In genomic region chr21:31663584-31664249, GRCh38 we compare ENCODE assay signal across 22 cellular contexts. TPM values are rescaled to one million over a fixed set of nuclear protein-coding genes. Genes with fewer than 3 reads are reported as not detected.
A peak's percentile ranks its signal among the peaks of the same experiment; 100 is the strongest.
DNase-seq lines count a peak whose midpoint lies in the region; ATAC-seq, FAIRE-seq and TF ChIP-seq lines count a peak whose summit lies in the region.
"Had no signal": no experiment of that assay in that cellular context is flagged by ENCODE, and none has a peak within 500 bp of the region (broad histone marks: within the 10 kb centered on the region; RNA-seq: fewer than 3 reads in every experiment).

No MANE protein-coding gene starts in this region.

- TF ChIP-seq EP300 in K562 (IDR thresholded peaks at IDR 0.05; ENCODE audit: low read length): no peak

- no peaks in the 10 kb centered on the region for H3K9me2 ChIP-seq in PC-3 (replicated peaks; ENCODE audit: low read length)

- BruUV-seq in PC-3 (replicated peaks; lab: Mats Ljungman, UMichigan): no TSS peak
- BruUV-seq in K562 (replicated peaks; lab: Mats Ljungman, UMichigan): no TSS peak

- H3K27me3 ChIP-seq in BLaER1 (no peaks in the 10 kb centered on the region), PC-3 (ENCODE audit: low read length) (no peaks in the 10 kb centered on the region), K562 (ENCODE audit: control insufficient read depth in 2 of 2, insufficient read depth in 2 of 2, low read length in 2 of 2) (no peaks in the 10 kb centered on the region)
- H3K27me3 ChIP-seq in CD4-positive, CD25-positive, alpha-beta regulatory T cell (ENCODE audit: control insufficient read depth, insufficient read depth, low read length): no peaks in the 10 kb centered on the region
- H3K27me3 ChIP-seq: spleen had no signal

- POLR2A ChIA-PET in PC-3 (lab: Charles Lee; ENCODE audit: unreplicated experiment) (interaction anchor here (0.6 kb wide), 1 partner anchor 54 kb away, joined by 3 read pairs; no protein-coding TSS in a partner anchor), K562 (lab: Yijun Ruan, JAX) (interaction anchor here (0.6 kb wide), 1 partner anchor 51 kb away, joined by 3 read pairs; no protein-coding TSS in a partner anchor)

- peaks cover 71% of the 10 kb centered on the region for H3K79me2 ChIP-seq in PC-3 (ENCODE audit: low read length)
- H3K79me2 ChIP-seq in K562 (ENCODE audit: control insufficient read depth, insufficient read depth, low read length): peaks cover 68% of the 10 kb centered on the region

- CTCF ChIA-PET in PC-3 (lab: Charles Lee): no interaction called here
- CTCF ChIA-PET in K562 (lab: Yijun Ruan, JAX; ENCODE audit: low intra/inter-chr PET ratio): no interaction called here

- H3K4me3 ChIP-seq in BLaER1 (no peak overlapping the region), PC-3 (ENCODE audit: low read length) (no peak overlapping the region), K562 (no peak overlapping the region)
- H3K4me3 ChIP-seq in CD4-positive, CD25-positive, alpha-beta regulatory T cell (ENCODE audit: low read depth, low read length): peak overlapping the region; percentile 8
- H3K4me3 ChIP-seq: left ventricle myocardium inferior, mucosa of descending colon, spleen had no signal

- no peaks in the 10 kb centered on the region for H3K9me3 Mint-ChIP-seq in CD4-positive, CD25-positive, alpha-beta regulatory T cell
- no peaks in the 10 kb centered on the region for H3K9me3 Mint-ChIP-seq in progenitor cell of endocrine pancreas (ENCODE audit: low read depth)
- H3K9me3 Mint-ChIP-seq: activated CD4-positive, alpha-beta T cell treated with anti-CD3 and anti-CD28 coated beads, Interleukin-2, amount 10 ng/mL, durations not matched to agents 7 days and 5 days had no signal

- H3K9me3 ChIP-seq in BLaER1 (no peaks in the 10 kb centered on the region), PC-3 (ENCODE audit: low read length) (no peaks in the 10 kb centered on the region), K562 (replicated peaks; ENCODE audit: control insufficient read depth, insufficient read depth, low read depth, low read length) (no peaks in the 10 kb centered on the region)
- H3K9me3 ChIP-seq in CD4-positive, CD25-positive, alpha-beta regulatory T cell (ENCODE audit: control insufficient read depth in 2 of 2, low read length in 2 of 2): no peaks in the 10 kb centered on the region
- H3K9me3 ChIP-seq: left ventricle myocardium inferior, mucosa of descending colon, spleen had no signal

- peak overlapping the region in 1 of 3 donors; percentile 75 for H3K27ac Mint-ChIP-seq in CD4-positive, CD25-positive, alpha-beta regulatory T cell
- H3K27ac Mint-ChIP-seq in progenitor cell of endocrine pancreas: no peak overlapping the region
- H3K27ac Mint-ChIP-seq: activated CD4-positive, alpha-beta T cell treated with anti-CD3 and anti-CD28 coated beads, Interleukin-2, amount 10 ng/mL, durations not matched to agents 7 days and 5 days; B cell had no signal

- in situ Hi-C loops in K562 (cut with MboI): no loop called here

- no peaks in the 10 kb centered on the region for H3K9me1 ChIP-seq in K562 (ENCODE audit: control insufficient read depth, insufficient read depth, low read length)

- peaks cover 35% of the 10 kb centered on the region for H3K36me3 Mint-ChIP-seq in CD4-positive, CD25-positive, alpha-beta regulatory T cell
- H3K36me3 Mint-ChIP-seq in progenitor cell of endocrine pancreas (ENCODE audit: insufficient read depth): peaks cover 29% of the 10 kb centered on the region

- no peak for TF ChIP-seq RAD21 in K562 (CRISPR knock-in tag; conservative IDR thresholded peaks at IDR 0.05 in 1 of 2, IDR thresholded peaks at IDR 0.05 in 1 of 2)

- no peak overlapping the region for H3K27ac ChIP-seq in BLaER1
- H3K27ac ChIP-seq in CD4-positive, CD25-positive, alpha-beta regulatory T cell (ENCODE audit: insufficient read depth, low read length, poor library complexity, severe bottlenecking): peak overlapping the region; percentile 19
- H3K27ac ChIP-seq in PC-3 (ENCODE audit: low read length): no peak overlapping the region
- H3K27ac ChIP-seq in K562 (ENCODE audit: extremely low read depth, low read depth, low read length): no peak overlapping the region
- H3K27ac ChIP-seq: left ventricle myocardium inferior, spleen had no signal

- H3K4me2 ChIP-seq in BLaER1: peak overlapping the region; percentile 21; the same call in 1 of the 2 replicates
- peak overlapping the region; percentile 30 for H3K4me2 ChIP-seq in PC-3 (ENCODE audit: low read length)
- no peak overlapping the region for H3K4me2 ChIP-seq in K562 (ENCODE audit: insufficient read depth, low read length)

- H3K9ac ChIP-seq in BLaER1 (no peak overlapping the region), PC-3 (ENCODE audit: low read length) (no peak overlapping the region), K562 (ENCODE audit: insufficient read depth in 1 of 2, low read depth in 2 of 2, low read length in 2 of 2) (peak overlapping the region in 1 of 2 experiments; percentile 21; a peak in 1 of 4 replicates)

- TF ChIP-seq CTCF in PC-3 (conservative IDR thresholded peaks at IDR 0.05; ENCODE audit: low read depth, low read length) (no peak), K562 (IDR thresholded peaks at IDR 0.05 in 2 of 3, conservative IDR thresholded peaks at IDR 0.05 in 1 of 3; ENCODE audit: insufficient read depth in 2 of 3, low read depth in 1 of 3, low read length in 3 of 3) (no peak), progenitor cell of endocrine pancreas (IDR thresholded peaks at IDR 0.05; ENCODE audit: unreplicated experiment) (no peak)

- H3K4me3 Mint-ChIP-seq in CD4-positive, CD25-positive, alpha-beta regulatory T cell: peak overlapping the region; percentile 80 to 99 (median 98)
- H3K4me3 Mint-ChIP-seq in progenitor cell of endocrine pancreas (ENCODE audit: low read depth): no peak overlapping the region
- H3K4me3 Mint-ChIP-seq: activated CD4-positive, alpha-beta T cell treated with anti-CD3 and anti-CD28 coated beads, Interleukin-2, amount 10 ng/mL, durations not matched to agents 7 days and 5 days; B cell had no signal

- H4K20me1 ChIP-seq in BLaER1 (peaks cover 86% of the 10 kb centered on the region), PC-3 (ENCODE audit: low read length) (peaks cover 46% of the 10 kb centered on the region), K562 (replicated peaks; ENCODE audit: control insufficient read depth, insufficient read depth, low read length) (peaks cover 21% of the 10 kb centered on the region; the same call in 1 of the 2 replicates)

- no peak for DNase-seq in CD4-positive, CD25-positive, alpha-beta regulatory T cell
- DNase-seq in PC-3 (no peak), K562 (ENCODE audit: extremely low read depth in 1 of 4, low spot score in 3 of 4) (no peak), progenitor cell of endocrine pancreas (ENCODE audit: low spot score, unreplicated experiment) (no peak), anterior cingulate cortex (lab: John Stamatoyannopoulos, UW) (no peak), NOMO-1 treated with DMSO at 0.1 percent for 48 hours (lab: John Stamatoyannopoulos, UW; ENCODE audit: unreplicated experiment) (no peak)
- DNase-seq: activated CD4-positive, alpha-beta T cell treated with anti-CD3 and anti-CD28 coated beads, Interleukin-2, amount 10 ng/mL, durations not matched to agents 7 days and 5 days; amygdala; HCEC 1CT; immature natural killer cell; left ventricle myocardium inferior; mucosa of descending colon; NCI-H1105; NCI-H524 treated with DMSO at 0.1 percent for 48 hours; spleen; stimulated activated CD4-positive, alpha-beta T cell treated with anti-CD3 and anti-CD28 coated beads, Interleukin-4, amount 100 ng/mL, for 4 hours; substantia nigra had no signal

- TF ChIP-seq POLR2A in K562 (conservative IDR thresholded peaks at IDR 0.05): no peak

- H3K27me3 Mint-ChIP-seq in CD4-positive, CD25-positive, alpha-beta regulatory T cell: no peaks in the 10 kb centered on the region
- H3K27me3 Mint-ChIP-seq in progenitor cell of endocrine pancreas: no peaks in the 10 kb centered on the region
- H3K27me3 Mint-ChIP-seq: activated CD4-positive, alpha-beta T cell treated with anti-CD3 and anti-CD28 coated beads, Interleukin-2, amount 10 ng/mL, durations not matched to agents 7 days and 5 days; B cell had no signal

- ATAC-seq in CD4-positive, CD25-positive, alpha-beta regulatory T cell (ENCODE audit: low read depth in 2 of 2): no peak
- no peak for ATAC-seq in PC-3
- ATAC-seq in K562: no peak
- ATAC-seq in HG03442 (IDR thresholded peaks at IDR 0.05; ENCODE audit: unreplicated experiment): no peak
- ATAC-seq: mucosa of descending colon had no signal

- H3F3A ChIP-seq in PC-3 (ENCODE audit: low read length, unreplicated experiment): no peaks in the 10 kb centered on the region

- peaks cover 52 to 90% (median 72%) of the 10 kb centered on the region in 4 donors for H3K4me1 Mint-ChIP-seq in CD4-positive, CD25-positive, alpha-beta regulatory T cell
- H3K4me1 Mint-ChIP-seq in progenitor cell of endocrine pancreas (ENCODE audit: low read depth): peaks cover 13% of the 10 kb centered on the region

- intact Hi-C loops in PC-3 (cut with micrococcal nuclease) (no loop called here), K562 (cut with micrococcal nuclease) (no loop called here)

- FAIRE-seq in K562 (lab: Jason Lieb, UNC): no peak
- FAIRE-seq: TTC549, urothelium cell line had no signal

- WGBS in K562 (ENCODE audit: insufficient coverage, low coverage, missing lambda C conversion rate): 78% methylated on average over 7 of the region's 7 CpGs

- H3K36me3 ChIP-seq in BLaER1 (peaks cover 71% of the 10 kb centered on the region), PC-3 (ENCODE audit: low read depth, low read length) (peaks cover 48% of the 10 kb centered on the region), K562 (ENCODE audit: control insufficient read depth, insufficient read depth, low read length) (peaks cover 74% of the 10 kb centered on the region)
- peaks cover 46% of the 10 kb centered on the region for H3K36me3 ChIP-seq in CD4-positive, CD25-positive, alpha-beta regulatory T cell (ENCODE audit: control insufficient read depth, insufficient read depth, low read length)

- H3K4me1 ChIP-seq in BLaER1 (peaks cover 72% of the 10 kb centered on the region), PC-3 (ENCODE audit: insufficient read depth, low read length) (peaks cover 20% of the 10 kb centered on the region), K562 (replicated peaks in 1 of 2; ENCODE audit: control insufficient read depth in 2 of 2, insufficient read depth in 2 of 2, low read length in 2 of 2) (peaks cover 18 to 26% of the 10 kb centered on the region in 2 experiments; a peak in 4 of 5 replicates)
- peaks cover 70% of the 10 kb centered on the region for H3K4me1 ChIP-seq in CD4-positive, CD25-positive, alpha-beta regulatory T cell (ENCODE audit: control insufficient read depth, insufficient read depth, low read length, poor library complexity, severe bottlenecking)

- no peak overlapping the region for H2AFZ ChIP-seq in PC-3 (ENCODE audit: low read length)
- H2AFZ ChIP-seq in K562 (ENCODE audit: low read depth, low read length): no peak overlapping the region

RNA-seq across cellular contexts. Expression of gene SOD1, which starts 4.2 kb away (rescaled TPM):
- 164 TPM for total RNA-seq in CD4-positive, CD25-positive, alpha-beta regulatory T cell
- polyA plus RNA-seq in CD4-positive, CD25-positive, alpha-beta regulatory T cell: 100 to 1,000 TPM; 785 to 914 (median 844) TPM
- total RNA-seq in PC-3 (2014; rRNA removed) (398 and 409 TPM in 2 replicates), K562 (2014; rRNA removed) (419 and 452 TPM in 2 replicates), K562 (2014; rRNA removed; fragmentation: Illumina TruSeq; extraction: Trizol) (633 and 657 TPM in 2 replicates), K562 (2015; rRNA removed; fragmentation: Illumina TruSeq; extraction: Trizol) (603 and 618 TPM in 2 replicates), K562 (2021) (502 and 508 TPM in 2 replicates), progenitor cell of endocrine pancreas (164 and 176 TPM in 2 replicates)
- 34.1 and 47.2 TPM in 2 replicates for total RNA-seq in K562 (2011; cell fraction: chromatin; rRNA removed; ENCODE audit: low replicate concordance)
- total RNA-seq in K562 (2011; cell fraction: nucleolus; rRNA removed): 65.2 and 66.5 TPM in 2 replicates
- total RNA-seq in K562 (2011; cell fraction: nucleoplasm; rRNA removed): 81.2 and 82.4 TPM in 2 replicates
- polyA plus RNA-seq in K562 (2011; rRNA removed) (514 and 783 TPM in 2 replicates), K562 (2014; fragmentation: Illumina TruSeq; extraction: Trizol) (577 and 611 TPM in 2 replicates), K562 (2014; fragmentation: Nextera tagmentation; extraction: Ambion mirVana) (1,000 to 10,000 TPM; 1,386 to 1,409 TPM), K562 (2014; rRNA removed) (613 and 642 TPM in 2 replicates)
- 344 and 485 TPM in 2 replicates for polyA plus RNA-seq in K562 (2011; cell fraction: cytosol; rRNA removed)
- polyA plus RNA-seq in K562 (2011; cell fraction: nucleus; rRNA removed): 104 and 172 TPM in 2 replicates
- polyA plus RNA-seq in K562 (2012): 288 and 652 TPM in 2 replicates
- 483 and 698 TPM in 2 replicates for polyA minus RNA-seq in K562 (2011; rRNA and poly(A)+ RNA removed)
- 436 and 452 TPM in 2 replicates for polyA minus RNA-seq in K562 (2011; cell fraction: cytosol; rRNA and poly(A)+ RNA removed)
- polyA minus RNA-seq in K562 (2011; cell fraction: nucleus; rRNA and poly(A)+ RNA removed): 37.4 and 67.0 TPM in 2 replicates
